In genomic region chr7:128017460-128017859, GRCh38 we compare ENCODE assay signal across 20 cellular contexts. TPM values are rescaled to one million over a fixed set of nuclear protein-coding genes. Genes with fewer than 3 reads are reported as not detected.
A peak's percentile ranks its signal among the peaks of the same experiment; 100 is the strongest.
DNase-seq lines count a peak whose midpoint lies in the region; ATAC-seq, FAIRE-seq and TF ChIP-seq lines count a peak whose summit lies in the region.
"Had no signal": no experiment of that assay in that cellular context is flagged by ENCODE, and none has a peak within 500 bp of the region (broad histone marks: within the 10 kb centered on the region; RNA-seq: fewer than 3 reads in every experiment).

No MANE protein-coding gene starts in this region.

- no peaks in the 10 kb centered on the region for H3K9me3 ChIP-seq in Karpas-422 (ENCODE audit: low read length)
- no peaks in the 10 kb centered on the region for H3K9me3 ChIP-seq in endothelial cell of umbilical vein (replicated peaks; ENCODE audit: control insufficient read depth, insufficient read depth, low read length)
- no peaks in the 10 kb centered on the region for H3K9me3 ChIP-seq in pancreas
- H3K9me3 ChIP-seq: prostate gland, testis had no signal

- H3K4me2 ChIP-seq in Karpas-422 (ENCODE audit: low read depth, low read length, poor library complexity, severe bottlenecking) = peak overlapping the region; percentile 30
- no peak overlapping the region for H3K4me2 ChIP-seq in endothelial cell of umbilical vein (ENCODE audit: insufficient read depth, low read length)
- H3K4me2 ChIP-seq: smooth muscle cell had no signal

- H3K9me1 ChIP-seq in endothelial cell of umbilical vein (replicated peaks; ENCODE audit: control insufficient read depth, extremely low read depth, insufficient read depth, low read length) = no peaks in the 10 kb centered on the region

- no peak for DNase-seq in Karpas-422
- no peak for DNase-seq in RWPE1 (ENCODE audit: low spot score)
- no peak for DNase-seq in endothelial cell of umbilical vein (ENCODE audit: low read depth, low spot score)
- no peak for DNase-seq in pancreas
- DNase-seq in NCI-H345 treated with DMSO at 0.1 percent for 48 hours (lab: John Stamatoyannopoulos, UW; ENCODE audit: unreplicated experiment) = no peak
- DNase-seq in NCI-H128 (lab: John Stamatoyannopoulos, UW; ENCODE audit: unreplicated experiment) = no peak
- DNase-seq: activated CD4-positive, alpha-beta T cell treated with anti-CD3 and anti-CD28 coated beads for 1 hour; activated CD8-positive, alpha-beta memory T cell treated with anti-CD3 and anti-CD28 coated beads, Interleukin-2, amount 10 ng/mL, durations not matched to agents 7 days and 5 days; activated gamma-delta T cell; KBM-7; stimulated activated CD4-positive, alpha-beta T cell treated with anti-CD3 and anti-CD28 coated beads, Interleukin-4, amount 100 ng/mL, for 4 hours; stimulated activated CD8-positive, alpha-beta memory T cell treated with anti-CD3 and anti-CD28 coated beads, Interleukin-4, amount 100 ng/mL, for 48 hours; T-helper 9 cell; testis had no signal

- H3K9ac ChIP-seq in Karpas-422 (ENCODE audit: low read length) (peak overlapping the region; percentile 42; the same call in 1 of the 2 replicates), endothelial cell of umbilical vein (replicated peaks; ENCODE audit: extremely low read depth, insufficient read depth, low read length) (no peak overlapping the region)
- H3K9ac ChIP-seq: GM23248 had no signal

- POLR2A ChIA-PET in RWPE1 (lab: Yijun Ruan, JAX; ENCODE audit: low non-redundant PET) = no interaction called here
- POLR2A ChIA-PET in endothelial cell of umbilical vein (lab: Charles Lee) = interaction anchor here (0.7 kb wide), 1 partner anchor 145 kb away, joined by 3 read pairs; no protein-coding TSS in a partner anchor

- intact Hi-C loops in endothelial cell of umbilical vein (cut with micrococcal nuclease) = no loop called here
- intact Hi-C loops in pancreas (cut with DNase I) = no loop called here

- H3K4me1 ChIP-seq in Karpas-422 (ENCODE audit: low read length) (peaks cover 92% of the 10 kb centered on the region), endothelial cell of umbilical vein (ENCODE audit: control insufficient read depth, extremely low read depth, insufficient read depth, low read length) (peaks cover 8% of the 10 kb centered on the region), pancreas (peaks cover 8 to 11% (median 9%) of the 10 kb centered on the region in 3 donors)
- H3K4me1 ChIP-seq: prostate gland, testis had no signal

- H3K27me3 ChIP-seq in Karpas-422 (ENCODE audit: low read length) (no peaks in the 10 kb centered on the region), endothelial cell of umbilical vein (ENCODE audit: control insufficient read depth in 2 of 2, insufficient read depth in 2 of 2, low read length in 2 of 2) (no peaks in the 10 kb centered on the region), pancreas (no peaks in the 10 kb centered on the region)
- H3K27me3 ChIP-seq: testis had no signal

- H4K20me1 ChIP-seq in Karpas-422 (ENCODE audit: insufficient read depth, low read depth, low read length) (0 out of 2 replicates have a peak, but pooled peaks cover 13% of the 10 kb centered on the region), endothelial cell of umbilical vein (replicated peaks; ENCODE audit: control insufficient read depth, extremely low read depth, insufficient read depth, low read length) (no peaks in the 10 kb centered on the region)

- TF ChIP-seq CTCF in RWPE1 (conservative IDR thresholded peaks at IDR 0.05; ENCODE audit: low read depth) = no peak
- no peak for TF ChIP-seq CTCF in endothelial cell of umbilical vein (IDR thresholded peaks at IDR 0.05; ENCODE audit: extremely low read depth in 1 of 2, insufficient read depth in 1 of 2, low read depth in 1 of 2, low read length in 2 of 2)
- no peak for TF ChIP-seq CTCF in pancreas (IDR thresholded peaks at IDR 0.05)

- ATAC-seq in pancreas (peak; percentile 36 to 70 (median 56)), HG03135 (IDR thresholded peaks at IDR 0.05; ENCODE audit: unreplicated experiment) (no peak)
- ATAC-seq: activated CD8-positive, alpha-beta memory T cell treated with anti-CD3 and anti-CD28 coated beads, Interleukin-2, amount 10 ng/mL, durations not matched to agents 7 days and 5 days had no signal

- H3K4me3 ChIP-seq in Karpas-422 (ENCODE audit: low read length) (no peak overlapping the region), endothelial cell of umbilical vein (replicated peaks in 1 of 3; ENCODE audit: insufficient read depth in 1 of 3, low read depth in 1 of 3, low read length in 3 of 3) (no peak overlapping the region), pancreas (no peak overlapping the region)
- H3K4me3 ChIP-seq: GM23248, prostate gland, smooth muscle cell, testis had no signal

- 45 to 47% methylated on average over 6 of the region's 6 CpGs for WGBS in pancreas, 2 donors

- H3K79me2 ChIP-seq in Karpas-422 (ENCODE audit: low read length) = peaks cover 98% of the 10 kb centered on the region
- H3K79me2 ChIP-seq in endothelial cell of umbilical vein (ENCODE audit: control insufficient read depth, insufficient read depth, low read length) = no peaks in the 10 kb centered on the region

- FAIRE-seq in endothelial cell of umbilical vein (lab: Jason Lieb, UNC) (peak; percentile 18), pancreas (lab: Jason Lieb, UNC) (no peak)
- FAIRE-seq: endometrium, frontal cortex had no signal

- H2AFZ ChIP-seq in Karpas-422 (ENCODE audit: low read length) (no peak overlapping the region), endothelial cell of umbilical vein (ENCODE audit: low read depth, low read length) (no peak overlapping the region)
- H2AFZ ChIP-seq: GM23248 had no signal

- H3K36me3 ChIP-seq in Karpas-422 (ENCODE audit: insufficient read depth, low read length) (peaks cover 23% of the 10 kb centered on the region), endothelial cell of umbilical vein (ENCODE audit: control insufficient read depth in 2 of 2, extremely low read depth in 1 of 2, insufficient read depth in 2 of 2, low read length in 2 of 2) (peaks cover 0 to 2% of the 10 kb centered on the region in 2 experiments), pancreas (no peaks in the 10 kb centered on the region)
- H3K36me3 ChIP-seq: prostate gland had no signal

- TF ChIP-seq POLR2A in endothelial cell of umbilical vein (IDR thresholded peaks at IDR 0.05; ENCODE audit: low read depth, low read length) = no peak

- dilution Hi-C loops in endothelial cell of umbilical vein (cut with MboI; ENCODE audit: extremely low pct_ligation_motif_present, low sequenced_read_pairs) = no loop called here

- no TSS peak for BruUV-seq in endothelial cell of umbilical vein (replicated peaks; lab: Mats Ljungman, UMichigan)

- no peaks in the 10 kb centered on the region for H3K9me2 ChIP-seq in Karpas-422 (replicated peaks; ENCODE audit: insufficient read depth, low read length)

- CTCF ChIA-PET in RWPE1 (lab: Yijun Ruan, JAX) = interaction anchor here (0.6 kb wide), 1 partner anchor 35 kb away, joined by 4 read pairs; no protein-coding TSS in a partner anchor
- CTCF ChIA-PET in endothelial cell of umbilical vein (lab: Charles Lee) = interaction anchor here (0.7 to 1.2 kb wide), 3 partner anchors 9 to 26 kb away, joined by 3 to 6 read pairs (median 5); partner anchors contain the start of gene LRRC4

- peak overlapping the region; percentile 97 for H3K27ac ChIP-seq in Karpas-422 (ENCODE audit: low read length)
- peak overlapping the region; percentile 49 for H3K27ac ChIP-seq in RWPE1
- H3K27ac ChIP-seq in endothelial cell of umbilical vein (ENCODE audit: insufficient read depth, low read depth, low read length) = no peak overlapping the region
- H3K27ac ChIP-seq in pancreas = peak overlapping the region in 1 of 4 donors; percentile 2
- H3K27ac ChIP-seq: GM23248, prostate gland, testis had no signal

TF ChIP-seq in endothelial cell of umbilical vein, 7 proteins besides CTCF, POLR2A, EP300 and RAD21:
- TF ChIP-seq POLR2AphosphoS5 (IDR thresholded peaks at IDR 0.05; ENCODE audit: insufficient read depth, low read depth, low read length) (no peak), MYC (IDR thresholded peaks at IDR 0.05; ENCODE audit: low read depth, low read length) (no peak), EZH2 (IDR thresholded peaks at IDR 0.05; ENCODE audit: borderline replicate concordance, low read depth, low read length, severe bottlenecking) (no peak), GATA2 (IDR thresholded peaks at IDR 0.05; ENCODE audit: insufficient read depth, insufficient read length, low read depth, low read length) (no peak), MAX (IDR thresholded peaks at IDR 0.05; ENCODE audit: insufficient read depth, insufficient read length) (no peak), FOS (IDR thresholded peaks at IDR 0.05; ENCODE audit: borderline replicate concordance, insufficient read depth, low read length) (no peak), JUN (IDR thresholded peaks at IDR 0.05; ENCODE audit: borderline replicate concordance, insufficient read depth, insufficient read length, low read depth) (no peak)

RNA-seq across cellular contexts. Expression of gene LRRC4, which starts 13.8 kb away (rescaled TPM):
- 39.6 and 52.0 TPM in 2 replicates for total RNA-seq in Karpas-422 (2014; rRNA removed; shearing (Covaris generic); ENCODE audit: low replicate concordance)
- total RNA-seq in endothelial cell of umbilical vein = 3.8 and 7.1 TPM in 2 replicates
- polyA plus RNA-seq in endothelial cell of umbilical vein = 4.2 and 5.1 TPM in 2 replicates
- polyA plus RNA-seq in endothelial cell of umbilical vein (2011; cell fraction: cytosol; rRNA removed) = 2.9 and 3.0 TPM in 2 replicates
- polyA plus RNA-seq in endothelial cell of umbilical vein (2011; cell fraction: nucleus; rRNA removed) = 1.9 and 2.6 TPM in 2 replicates
- polyA plus RNA-seq in endothelial cell of umbilical vein (2012) = 0.50 and 0.70 TPM in 2 replicates
- polyA minus RNA-seq in endothelial cell of umbilical vein = 5.0 and 5.1 TPM in 2 replicates
- polyA minus RNA-seq in endothelial cell of umbilical vein (2011; cell fraction: cytosol; rRNA and poly(A)+ RNA removed) = not detected
- 2.7 and 4.1 TPM in 2 replicates for polyA minus RNA-seq in endothelial cell of umbilical vein (2011; cell fraction: nucleus; rRNA and poly(A)+ RNA removed)
- total RNA-seq in pancreas = 1 to 10 TPM in 2 of 6 donors, under 1 TPM in 4; 0.42 to 1.6 (median 0.84) TPM
- polyA plus RNA-seq in pancreas = 1 to 10 TPM in 1 of 2 donors, under 1 TPM in 1; 0.76 to 2.4 TPM
- total RNA-seq: activated CD8-positive, alpha-beta memory T cell treated with anti-CD3 and anti-CD28 coated beads, Interleukin-2, amount 10 ng/mL, durations not matched to agents 7 days and 5 days; smooth muscle cell had no signal
- polyA plus RNA-seq: smooth muscle cell had no signal
